Comparison of ENCODE assay signal across 8 cellular contexts in genomic region chr12:104456417-104456949, GRCh38. TPM values are rescaled to one million over a fixed set of nuclear protein-coding genes. Genes with fewer than 3 reads are reported as not detected.
DNase-seq lines count a peak whose midpoint lies in the region; FAIRE-seq and TF ChIP-seq lines count a peak whose summit lies in the region.

CHST11 (plus strand) TSS chr12:104456948.

- peaks cover 19% of the 10 kb centered on the region for H3K36me3 Mint-ChIP-seq in activated naive CD4-positive, alpha-beta T cell treated with anti-CD3 and anti-CD28 coated beads, Interleukin-2, amount 10 ng/mL, durations not matched to agents 7 days and 5 days

- H3K27me3 ChIP-seq in MG63, result 0 out of 2 replicates have a peak, but pooled peaks cover 3% of the 10 kb centered on the region
- no peaks in the 10 kb centered on the region for H3K27me3 ChIP-seq in SK-N-SH (ENCODE audit: insufficient read depth)
- H3K27me3 ChIP-seq in neutrophil, result peaks cover 16% of the 10 kb centered on the region

- H3F3A ChIP-seq in SK-N-SH (replicated peaks; ENCODE audit: insufficient read depth), result peaks cover 2% of the 10 kb centered on the region

- FAIRE-seq in H54 (lab: Jason Lieb, UNC), result no peak

- peaks cover 34% of the 10 kb centered on the region for H3K79me2 ChIP-seq in SK-N-SH (ENCODE audit: insufficient read depth)

- under 1% methylated on average over 39 of the region's 47 CpGs for WGBS in SK-N-SH (ENCODE audit: low lambda C conversion rate)

- TF ChIP-seq POLR2A in H54 (IDR thresholded peaks at IDR 0.05; ENCODE audit: low read depth, low read length), result no peak

- H3K4me3 ChIP-seq in MG63, result peak within 1 kb of the TSS; percentile 61
- peak within 1 kb of the TSS; percentile 92 to 100 for H3K4me3 ChIP-seq in SK-N-SH (ENCODE audit: low read depth in 2 of 2, low read length in 1 of 2)
- peak within 1 kb of the TSS; percentile 92 to 97 for H3K4me3 ChIP-seq in neutrophil (ENCODE audit: low read depth in 1 of 2, low read length in 1 of 2)

- CTCF ChIA-PET in SK-N-SH (lab: Yijun Ruan, JAX), result interaction anchor here (0.7 to 4.3 kb wide), 13 partner anchors 12 to 625 kb away, joined by 3 to 26 read pairs (median 4); no protein-coding TSS in a partner anchor
- CTCF ChIA-PET in activated naive CD4-positive, alpha-beta T cell treated with anti-CD3 and anti-CD28 coated beads, Interleukin-2, amount 10 ng/mL, durations not matched to agents 7 days and 5 days (lab: Charles Lee), result interaction anchor here (1.2 to 3.5 kb wide), 7 partner anchors 11 to 148 kb away, joined by 3 to 15 read pairs (median 4); no protein-coding TSS in a partner anchor

- H3K4me2 ChIP-seq in SK-N-SH, result peak within 1 kb of the TSS; percentile 93

- peak within 1 kb of the TSS; percentile 55 to 79 for H3K27ac ChIP-seq in SK-N-SH (ENCODE audit: low read depth in 2 of 2, low read length in 1 of 2)
- peak within 1 kb of the TSS; percentile 86 for H3K27ac ChIP-seq in neutrophil

- DNase-seq in EL, result peak; percentile 84
- DNase-seq in H54 (ENCODE audit: insufficient read length, low spot score), result peak; percentile 84
- peak; percentile 68 for DNase-seq in MG63
- DNase-seq in SK-N-SH, result peak; percentile 98
- DNase-seq in activated naive CD4-positive, alpha-beta T cell treated with anti-CD3 and anti-CD28 coated beads, Interleukin-2, amount 10 ng/mL, durations not matched to agents 7 days and 5 days, result peak; percentile 82
- DNase-seq in globus pallidus (ENCODE audit: low spot score), result peak; percentile 75
- peak; percentile 55 for DNase-seq in superior temporal gyrus (ENCODE audit: extremely low spot score)

- H3K4me3 Mint-ChIP-seq in activated naive CD4-positive, alpha-beta T cell treated with anti-CD3 and anti-CD28 coated beads, Interleukin-2, amount 10 ng/mL, durations not matched to agents 7 days and 5 days, result peak within 1 kb of the TSS; percentile 99

- H3K36me3 ChIP-seq in MG63 (no peaks in the 10 kb centered on the region), SK-N-SH (replicated peaks in 1 of 2; ENCODE audit: control insufficient read depth in 1 of 2, insufficient read depth in 2 of 2, low read length in 1 of 2) (no peaks in the 10 kb centered on the region), neutrophil (no peaks in the 10 kb centered on the region)

- no peaks in the 10 kb centered on the region for H3K9me3 Mint-ChIP-seq in activated naive CD4-positive, alpha-beta T cell treated with anti-CD3 and anti-CD28 coated beads, Interleukin-2, amount 10 ng/mL, durations not matched to agents 7 days and 5 days

- peak within 1 kb of the TSS; percentile 99 for H2AFZ ChIP-seq in SK-N-SH (ENCODE audit: low read depth)

- peak; percentile 41 for TF ChIP-seq CTCF in SK-N-SH (IDR thresholded peaks at IDR 0.05)
- TF ChIP-seq CTCF in neutrophil (IDR thresholded peaks at IDR 0.05), result no peak

- H3K27me3 Mint-ChIP-seq in activated naive CD4-positive, alpha-beta T cell treated with anti-CD3 and anti-CD28 coated beads, Interleukin-2, amount 10 ng/mL, durations not matched to agents 7 days and 5 days, result peaks cover 42% of the 10 kb centered on the region

- H4K20me1 ChIP-seq in SK-N-SH (ENCODE audit: insufficient read depth), result no peaks in the 10 kb centered on the region

- TF ChIP-seq EP300 in SK-N-SH (IDR thresholded peaks at IDR 0.05; ENCODE audit: borderline replicate concordance in 1 of 2, low read depth in 1 of 2, low read length in 1 of 2), result peak in 1 of 2 experiments; percentile 5; a peak in 1 of 4 replicates

- POLR2A ChIA-PET in SK-N-SH (lab: Yijun Ruan, JAX), result interaction anchor here (1.3 to 1.7 kb wide), 3 partner anchors 21 to 154 kb away, joined by 3 to 6 read pairs (median 4); no protein-coding TSS in a partner anchor

- peak within 1 kb of the TSS; percentile 96 for H3K27ac Mint-ChIP-seq in activated naive CD4-positive, alpha-beta T cell treated with anti-CD3 and anti-CD28 coated beads, Interleukin-2, amount 10 ng/mL, durations not matched to agents 7 days and 5 days

- H3K9me2 ChIP-seq in SK-N-SH, result no peaks in the 10 kb centered on the region

- H3K9me3 ChIP-seq in MG63 (no peaks in the 10 kb centered on the region), SK-N-SH (no peaks in the 10 kb centered on the region), neutrophil (no peaks in the 10 kb centered on the region)

- peaks cover 5 to 15% of the 10 kb centered on the region in 2 experiments; a peak in 1 of 4 replicates for H3K4me1 ChIP-seq in SK-N-SH (ENCODE audit: control insufficient read depth in 1 of 2, insufficient read depth in 2 of 2, low read depth in 1 of 2, low read length in 1 of 2)
- H3K4me1 ChIP-seq in neutrophil (ENCODE audit: control insufficient read depth in 1 of 2, insufficient read depth in 1 of 2, low read depth in 1 of 2, low read length in 1 of 2), result peaks cover 32 to 41% of the 10 kb centered on the region in 2 experiments

- H3K4me1 Mint-ChIP-seq in activated naive CD4-positive, alpha-beta T cell treated with anti-CD3 and anti-CD28 coated beads, Interleukin-2, amount 10 ng/mL, durations not matched to agents 7 days and 5 days, result peaks cover 39% of the 10 kb centered on the region

- TF ChIP-seq RAD21 in SK-N-SH (IDR thresholded peaks at IDR 0.05; ENCODE audit: low read length), result no peak

- peak within 1 kb of the TSS; percentile 73; the same call in 1 of the 2 replicates for H3K9ac ChIP-seq in SK-N-SH

TF ChIP-seq in SK-N-SH, 30 proteins besides CTCF, POLR2A, EP300 and RAD21 (continues in another document):
- TF ChIP-seq SIN3A (IDR thresholded peaks at IDR 0.05; ENCODE audit: borderline replicate concordance, low read depth, low read length) (0 out of 2 replicates have a peak, but pooled peaks have one; percentile 28), IRF3 (IDR thresholded peaks at IDR 0.05; ENCODE audit: low read depth, low read length) (no peak), FOXJ3 (CRISPR knock-in tag; IDR thresholded peaks at IDR 0.05) (no peak), RFX5 (IDR thresholded peaks at IDR 0.05; ENCODE audit: low read length) (no peak), USF1 (IDR thresholded peaks at IDR 0.05; ENCODE audit: borderline replicate concordance, low read depth) (0 out of 2 replicates have a peak, but pooled peaks have one; percentile 11), RXRA (IDR thresholded peaks at IDR 0.05; ENCODE audit: borderline replicate concordance, low read depth) (no peak), USF2 (IDR thresholded peaks at IDR 0.05; ENCODE audit: borderline replicate concordance, low read depth, low read length) (no peak), MEF2A (IDR thresholded peaks at IDR 0.05; ENCODE audit: borderline replicate concordance, low read depth) (no peak), REST (IDR thresholded peaks at IDR 0.05; ENCODE audit: low read depth, low read length) (no peak), TAF1 (IDR thresholded peaks at IDR 0.05; ENCODE audit: borderline replicate concordance, low read depth, low read length) (peak; percentile 65; the same call in 1 of the 2 replicates), FOXM1 (IDR thresholded peaks at IDR 0.05; ENCODE audit: low read depth) (no peak)

RNA-seq across cellular contexts. Expression of gene CHST11, which starts in this region (rescaled TPM):
- 0.07 and 0.13 TPM in 2 replicates for total RNA-seq in MG63 (2014; rRNA removed; shearing (Covaris generic); ENCODE audit: low replicate concordance)
- 12.7 and 18.6 TPM in 2 replicates for polyA plus RNA-seq in SK-N-SH (2012; rRNA removed)
- 7.7 and 8.4 TPM in 2 replicates for polyA plus RNA-seq in SK-N-SH (2012; cell fraction: cytosol; rRNA removed)
- polyA plus RNA-seq in SK-N-SH (2012; cell fraction: nucleus; rRNA removed), result 14.7 and 29.8 TPM in 2 replicates

Comparison
In these comparisons a context has a peak if more than half of its experiments do, and no peak if none do; other contexts are left out.
1. Peak in every context shown above with its lines: DNase-seq, H3K4me3 ChIP-seq and H3K27ac ChIP-seq.
2. Peak in DNase-seq and H3K4me3 ChIP-seq in MG63; RNA of the gene not detected or under 1 TPM.